ENCODE assay signal across 1 cellular context in the genomic region with DNA sequence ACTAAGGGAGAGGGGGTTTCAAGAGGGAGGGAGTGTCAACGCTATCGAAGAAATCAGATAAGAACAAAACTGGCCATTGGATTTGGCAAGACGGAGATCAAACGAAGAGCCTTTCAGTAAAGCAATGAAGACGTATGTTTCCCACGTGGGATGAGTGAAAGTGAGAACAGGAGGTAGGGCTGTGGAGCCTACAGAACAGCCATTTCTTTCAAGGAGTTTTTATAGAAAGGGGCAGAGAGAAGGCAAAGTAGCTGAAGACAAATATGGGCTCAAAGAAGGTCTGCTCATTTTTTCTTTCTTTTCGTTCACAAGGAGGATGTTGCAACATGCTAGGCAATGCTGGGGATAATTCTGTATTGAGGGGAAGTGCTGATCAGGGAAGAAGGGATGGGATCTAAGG.
TF ChIP-seq lines count a peak whose summit lies in the region.

No MANE protein-coding gene starts in this region.

TF ChIP-seq in WTC11, 78 proteins besides CTCF, POLR2A, EP300 and RAD21 (continued from another document):
- TF ChIP-seq, protein P1, sequence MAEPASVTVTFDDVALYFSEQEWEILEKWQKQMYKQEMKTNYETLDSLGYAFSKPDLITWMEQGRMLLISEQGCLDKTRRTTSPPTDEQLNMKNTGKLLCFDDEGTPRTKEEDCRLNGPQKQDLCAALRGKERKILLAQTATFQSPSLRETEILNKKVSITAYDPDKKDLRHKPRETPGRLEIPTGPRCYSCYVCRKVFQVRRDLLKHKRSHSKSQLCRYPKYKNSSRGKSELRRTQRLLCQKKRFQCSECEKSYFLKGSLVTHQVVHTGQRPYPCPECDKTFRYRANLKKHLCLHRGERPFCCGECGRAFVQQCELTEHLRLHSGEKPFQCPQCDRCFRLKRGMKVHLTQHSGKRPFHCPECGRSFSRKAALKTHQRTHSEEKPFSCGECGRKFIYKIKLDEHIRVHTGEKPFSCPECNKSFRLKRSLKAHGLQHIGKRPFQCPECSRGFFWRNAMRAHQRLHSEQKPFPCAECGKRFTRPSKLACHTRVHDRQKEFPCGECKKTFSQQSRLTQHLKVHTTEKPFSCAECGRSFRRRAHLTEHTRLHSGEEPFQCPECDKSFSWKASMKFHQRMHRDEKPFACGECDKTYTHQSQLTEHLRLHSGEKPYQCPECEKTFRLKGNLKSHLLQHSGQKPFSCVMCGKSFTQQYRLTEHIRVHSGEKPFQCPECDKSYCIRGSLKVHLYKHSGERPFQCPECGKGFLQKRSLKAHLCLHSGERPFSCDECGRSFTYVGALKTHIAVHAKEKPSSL (CRISPR knock-in tag; conservative IDR thresholded peaks at IDR 0.05) = no peak
- TF ChIP-seq SOX15 (CRISPR knock-in tag; IDR thresholded peaks at IDR 0.05) = no peak
- TF ChIP-seq, protein P2, sequence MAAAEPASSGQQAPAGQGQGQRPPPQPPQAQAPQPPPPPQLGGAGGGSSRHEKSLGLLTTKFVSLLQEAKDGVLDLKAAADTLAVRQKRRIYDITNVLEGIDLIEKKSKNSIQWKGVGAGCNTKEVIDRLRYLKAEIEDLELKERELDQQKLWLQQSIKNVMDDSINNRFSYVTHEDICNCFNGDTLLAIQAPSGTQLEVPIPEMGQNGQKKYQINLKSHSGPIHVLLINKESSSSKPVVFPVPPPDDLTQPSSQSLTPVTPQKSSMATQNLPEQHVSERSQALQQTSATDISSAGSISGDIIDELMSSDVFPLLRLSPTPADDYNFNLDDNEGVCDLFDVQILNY (CRISPR knock-in tag; IDR thresholded peaks at IDR 0.05) = no peak
- TF ChIP-seq ZNF263 (CRISPR knock-in tag; IDR thresholded peaks at IDR 0.05; ENCODE audit: low read depth) = no peak
- no peak for TF ChIP-seq NR2C2 (CRISPR knock-in tag; IDR thresholded peaks at IDR 0.05)
- TF ChIP-seq, protein P3, sequence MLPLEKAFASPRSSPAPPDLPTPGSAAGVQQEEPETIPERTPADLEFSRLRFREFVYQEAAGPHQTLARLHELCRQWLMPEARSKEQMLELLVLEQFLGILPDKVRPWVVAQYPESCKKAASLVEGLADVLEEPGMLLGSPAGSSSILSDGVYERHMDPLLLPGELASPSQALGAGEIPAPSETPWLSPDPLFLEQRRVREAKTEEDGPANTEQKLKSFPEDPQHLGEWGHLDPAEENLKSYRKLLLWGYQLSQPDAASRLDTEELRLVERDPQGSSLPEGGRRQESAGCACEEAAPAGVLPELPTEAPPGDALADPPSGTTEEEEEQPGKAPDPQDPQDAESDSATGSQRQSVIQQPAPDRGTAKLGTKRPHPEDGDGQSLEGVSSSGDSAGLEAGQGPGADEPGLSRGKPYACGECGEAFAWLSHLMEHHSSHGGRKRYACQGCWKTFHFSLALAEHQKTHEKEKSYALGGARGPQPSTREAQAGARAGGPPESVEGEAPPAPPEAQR (CRISPR knock-in tag; IDR thresholded peaks at IDR 0.05) = no peak
- TF ChIP-seq TEAD4 (CRISPR knock-in tag; IDR thresholded peaks at IDR 0.05) = no peak
- TF ChIP-seq, protein P4, sequence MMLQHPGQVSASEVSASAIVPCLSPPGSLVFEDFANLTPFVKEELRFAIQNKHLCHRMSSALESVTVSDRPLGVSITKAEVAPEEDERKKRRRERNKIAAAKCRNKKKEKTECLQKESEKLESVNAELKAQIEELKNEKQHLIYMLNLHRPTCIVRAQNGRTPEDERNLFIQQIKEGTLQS (CRISPR knock-in tag; conservative IDR thresholded peaks at IDR 0.05) = no peak
- TF ChIP-seq, protein P5, sequence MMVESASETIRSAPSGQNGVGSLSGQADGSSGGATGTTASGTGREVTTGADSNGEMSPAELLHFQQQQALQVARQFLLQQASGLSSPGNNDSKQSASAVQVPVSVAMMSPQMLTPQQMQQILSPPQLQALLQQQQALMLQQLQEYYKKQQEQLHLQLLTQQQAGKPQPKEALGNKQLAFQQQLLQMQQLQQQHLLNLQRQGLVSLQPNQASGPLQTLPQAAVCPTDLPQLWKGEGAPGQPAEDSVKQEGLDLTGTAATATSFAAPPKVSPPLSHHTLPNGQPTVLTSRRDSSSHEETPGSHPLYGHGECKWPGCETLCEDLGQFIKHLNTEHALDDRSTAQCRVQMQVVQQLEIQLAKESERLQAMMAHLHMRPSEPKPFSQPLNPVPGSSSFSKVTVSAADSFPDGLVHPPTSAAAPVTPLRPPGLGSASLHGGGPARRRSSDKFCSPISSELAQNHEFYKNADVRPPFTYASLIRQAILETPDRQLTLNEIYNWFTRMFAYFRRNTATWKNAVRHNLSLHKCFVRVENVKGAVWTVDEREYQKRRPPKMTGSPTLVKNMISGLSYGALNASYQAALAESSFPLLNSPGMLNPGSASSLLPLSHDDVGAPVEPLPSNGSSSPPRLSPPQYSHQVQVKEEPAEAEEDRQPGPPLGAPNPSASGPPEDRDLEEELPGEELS (CRISPR knock-in tag; IDR thresholded peaks at IDR 0.05) = no peak
